18 cellular contexts compared by ENCODE assay signal in the genomic region with DNA sequence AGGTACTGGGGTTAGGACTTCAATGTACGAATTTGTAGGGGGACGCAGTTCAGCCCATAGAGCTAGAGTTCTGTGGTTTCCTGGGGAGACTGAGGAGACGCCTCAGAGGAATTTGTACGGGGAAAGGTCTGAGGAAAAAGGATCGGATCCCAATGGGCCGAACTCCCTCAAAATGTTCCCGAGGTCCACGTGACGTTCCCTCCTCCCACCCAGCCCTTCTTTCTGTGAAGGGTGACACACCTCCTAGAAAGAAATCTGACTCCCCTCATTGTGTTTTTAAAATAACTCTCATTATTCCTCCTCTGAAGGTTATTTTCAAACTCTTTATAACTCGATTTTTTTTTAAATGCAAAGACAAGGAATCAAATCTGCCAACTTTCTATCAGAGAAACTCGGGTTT.
"Had no signal": no experiment of that assay in that cellular context is flagged by ENCODE, and none has a peak within 500 bp of the region (broad histone marks: within the 10 kb centered on the region; RNA-seq: fewer than 3 reads in every experiment).

No MANE protein-coding gene starts in this region.

- ATAC-seq: naive thymus-derived CD4-positive, alpha-beta T cell; natural killer cell; pancreas; right cardiac atrium; right lobe of liver; stimulated activated effector memory CD8-positive, alpha-beta T cell treated with anti-CD3 and anti-CD28 coated beads, Interleukin-12 subunit alpha, Interleukin-12 subunit beta, amount 100 ng/mL, for 72 hours; stimulated activated naive B cell treated with anti-CD40 and anti-IgM and Interleukin-4, amounts not matched to agents 10 μg/mL and 1 μg/mL and 100 μg/mL, for 72 hours had no signal

- DNase-seq: naive thymus-derived CD4-positive, alpha-beta T cell; natural killer cell; pancreas; right lobe of liver; sigmoid colon; small intestine; stimulated activated CD4-positive, alpha-beta T cell treated with anti-CD3 and anti-CD28 coated beads, Interleukin-15, amount 100 ng/mL, for 24 hours; stimulated activated CD4-positive, alpha-beta T cell treated with anti-CD3 and anti-CD28 coated beads, Interleukin-2, amount 100 ng/mL, for 24 hours; stimulated activated CD4-positive, alpha-beta T cell treated with anti-CD3 and anti-CD28 coated beads, Interleukin-2, amount 100 ng/mL, for 48 hours; stimulated activated CD4-positive, alpha-beta T cell treated with anti-CD3 and anti-CD28 coated beads, Interleukin-4, amount 100 ng/mL, for 24 hours; stimulated activated naive B cell treated with anti-CD40 and anti-IgM and Interleukin-4, amounts not matched to agents 10 μg/mL and 1 μg/mL and 100 μg/mL, for 72 hours; stimulated activated naive CD4-positive, alpha-beta T cell treated with Interleukin-2 at 50 U/mL for 16 hours; stomach; thyroid gland; trophoblast cell; upper lobe of left lung had no signal
